In the genomic region with DNA sequence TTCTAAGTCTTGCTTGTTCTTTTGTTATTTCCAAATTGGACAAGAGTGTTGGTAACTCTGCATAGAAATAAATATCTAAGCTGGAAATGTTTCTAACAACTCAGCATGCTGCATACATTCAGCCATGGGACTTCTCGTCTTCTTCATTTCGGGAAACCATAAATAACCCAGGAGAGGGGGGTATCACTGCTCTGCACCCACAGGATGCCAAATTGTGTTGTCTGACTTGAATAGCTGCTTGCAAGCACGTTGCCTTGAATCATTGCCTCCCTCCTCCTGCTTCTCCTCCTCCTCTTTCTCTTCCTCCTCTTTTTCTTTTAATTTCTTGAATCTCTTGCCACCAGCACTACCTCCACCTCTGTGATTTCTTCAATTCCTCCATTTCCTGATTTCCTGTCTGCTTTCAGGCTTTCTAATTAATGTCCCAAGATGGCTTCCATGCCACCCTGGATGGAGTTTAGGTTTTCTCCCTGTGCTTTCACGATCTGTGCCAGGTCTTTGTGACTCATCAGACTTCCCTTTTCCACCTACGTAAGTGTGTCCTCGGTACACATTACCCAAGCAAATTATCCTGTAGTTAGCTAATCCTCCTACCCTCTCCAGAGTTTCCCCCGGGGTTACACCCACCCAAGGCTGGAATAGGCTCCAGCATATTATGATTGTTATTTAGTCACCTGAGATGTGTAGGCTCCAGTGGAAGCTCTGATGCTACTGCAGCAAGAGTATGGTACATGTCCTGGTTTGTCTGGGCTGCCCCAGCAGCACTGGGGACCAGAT, we compare ENCODE assay signal across 23 cellular contexts.
DNase-seq lines count a peak whose midpoint lies in the region; ATAC-seq and TF ChIP-seq lines count a peak whose summit lies in the region.
"Had no signal": no experiment of that assay in that cellular context is flagged by ENCODE, and none has a peak within 500 bp of the region (broad histone marks: within the 10 kb centered on the region; RNA-seq: fewer than 3 reads in every experiment).

No MANE protein-coding gene starts in this region.

- no peak overlapping the region for H3K27ac Mint-ChIP-seq in chondrocyte (ENCODE audit: unreplicated experiment)
- H3K27ac Mint-ChIP-seq: activated CD4-positive, alpha-beta T cell treated with anti-CD3 and anti-CD28 coated beads for 36 hours; activated naive CD4-positive, alpha-beta T cell treated with anti-CD3 and anti-CD28 coated beads, Interleukin-2, amount 50 U/mL, for 24 hours; B cell; natural killer cell; stimulated activated naive CD8-positive, alpha-beta T cell treated with anti-CD3 and anti-CD28 coated beads, Interleukin-15, amount 100 ng/mL, for 72 hours had no signal

- no peaks in the 10 kb centered on the region for H3K4me1 Mint-ChIP-seq in chondrocyte (ENCODE audit: low read depth)
- H3K4me1 Mint-ChIP-seq: activated CD4-positive, alpha-beta T cell treated with anti-CD3 and anti-CD28 coated beads for 36 hours; activated naive CD4-positive, alpha-beta T cell treated with anti-CD3 and anti-CD28 coated beads, Interleukin-2, amount 50 U/mL, for 24 hours; B cell; natural killer cell; stimulated activated naive CD8-positive, alpha-beta T cell treated with anti-CD3 and anti-CD28 coated beads, Interleukin-15, amount 100 ng/mL, for 72 hours had no signal

- H3K36me3 ChIP-seq in HEK293 (ENCODE audit: control insufficient read depth in 2 of 2, insufficient read depth in 1 of 2, low read length in 2 of 2) (no peaks in the 10 kb centered on the region), RWPE2 (ENCODE audit: low read depth) (no peaks in the 10 kb centered on the region)
- H3K36me3 ChIP-seq: HAP-1, prostate gland, upper lobe of left lung had no signal

- H3K27me3 ChIP-seq in RWPE2 (ENCODE audit: insufficient read depth, poor library complexity, severe bottlenecking) = no peaks in the 10 kb centered on the region
- H3K27me3 ChIP-seq: upper lobe of left lung had no signal

- no peaks in the 10 kb centered on the region for H3K27me3 Mint-ChIP-seq in chondrocyte (ENCODE audit: low read depth)
- H3K27me3 Mint-ChIP-seq: activated CD4-positive, alpha-beta T cell treated with anti-CD3 and anti-CD28 coated beads for 36 hours; activated naive CD4-positive, alpha-beta T cell treated with anti-CD3 and anti-CD28 coated beads, Interleukin-2, amount 50 U/mL, for 24 hours; B cell; stimulated activated naive CD8-positive, alpha-beta T cell treated with anti-CD3 and anti-CD28 coated beads, Interleukin-15, amount 100 ng/mL, for 72 hours had no signal

- intact Hi-C loops in posterior vena cava (cut with DNase I) = no loop called here

- DNase-seq in RWPE2 (ENCODE audit: low spot score) (no peak), fibroblast of the conjunctiva (ENCODE audit: low read depth) (peak; percentile 0), putamen (ENCODE audit: low spot score) (peak; percentile 49), SHP77 treated with DMSO at 0.1 percent for 48 hours (lab: John Stamatoyannopoulos, UW) (no peak), chondrocyte (ENCODE audit: low spot score) (no peak), posterior vena cava (ENCODE audit: low spot score) (no peak)
- DNase-seq: activated CD4-positive, alpha-beta T cell treated with anti-CD3 and anti-CD28 coated beads for 36 hours; cortex of kidney; foreskin fibroblast; natural killer cell; NCI-H1092 treated with DMSO at 0.1 percent for 48 hours; NCI-H2081; NCI-H446 treated with DMSO at 0.1 percent for 48 hours; Right ventricle myocardium superior; stimulated activated CD4-positive, alpha-beta T cell treated with anti-CD3 and anti-CD28 coated beads, Interleukin-4, amount 100 ng/mL, for 24 hours; stimulated activated naive CD8-positive, alpha-beta T cell treated with anti-CD3 and anti-CD28 coated beads, Interleukin-15, amount 100 ng/mL, for 72 hours; upper lobe of left lung had no signal

- ATAC-seq in RWPE2 (ENCODE audit: low read depth) = peak; percentile 82
- ATAC-seq: activated CD4-positive, alpha-beta T cell treated with anti-CD3 and anti-CD28 coated beads for 36 hours; natural killer cell; stimulated activated naive CD8-positive, alpha-beta T cell treated with anti-CD3 and anti-CD28 coated beads, Interleukin-15, amount 100 ng/mL, for 72 hours had no signal

- H3K9me3 ChIP-seq in HEK293 (ENCODE audit: control insufficient read depth, insufficient read depth, low read depth, low read length) (no peaks in the 10 kb centered on the region), RWPE2 (ENCODE audit: severe bottlenecking) (no peaks in the 10 kb centered on the region)
- H3K9me3 ChIP-seq: HAP-1, prostate gland, upper lobe of left lung had no signal

- no peak overlapping the region for H3K27ac ChIP-seq in HEK293 (ENCODE audit: extremely low read depth, low read depth, low read length)
- H3K27ac ChIP-seq in RWPE2 (ENCODE audit: poor library complexity, severe bottlenecking) = peak overlapping the region; percentile 5
- H3K27ac ChIP-seq: prostate gland, upper lobe of left lung had no signal

- CTCF ChIA-PET in HEK293 (lab: Yijun Ruan, JAX) = no interaction called here

- H3K9me3 Mint-ChIP-seq in chondrocyte (ENCODE audit: low read depth) = peaks cover 30% of the 10 kb centered on the region
- H3K9me3 Mint-ChIP-seq: activated naive CD4-positive, alpha-beta T cell treated with anti-CD3 and anti-CD28 coated beads, Interleukin-2, amount 50 U/mL, for 24 hours had no signal

- H3K4me1 ChIP-seq in HEK293 (ENCODE audit: control insufficient read depth, insufficient read depth, low read length) (no peaks in the 10 kb centered on the region), RWPE2 (ENCODE audit: insufficient read depth, poor library complexity, severe bottlenecking) (peaks cover 15% of the 10 kb centered on the region)
- H3K4me1 ChIP-seq: HAP-1, prostate gland, upper lobe of left lung had no signal

- no peak overlapping the region for H3K4me3 Mint-ChIP-seq in chondrocyte (ENCODE audit: unreplicated experiment)
- H3K4me3 Mint-ChIP-seq: activated CD4-positive, alpha-beta T cell treated with anti-CD3 and anti-CD28 coated beads for 36 hours; activated naive CD4-positive, alpha-beta T cell treated with anti-CD3 and anti-CD28 coated beads, Interleukin-2, amount 50 U/mL, for 24 hours; B cell; natural killer cell; stimulated activated naive CD8-positive, alpha-beta T cell treated with anti-CD3 and anti-CD28 coated beads, Interleukin-15, amount 100 ng/mL, for 72 hours had no signal

- TF ChIP-seq CTCF in HEK293 (tag by site-specific recombination; IDR thresholded peaks at IDR 0.05) (no peak), RWPE2 (IDR thresholded peaks at IDR 0.05; ENCODE audit: poor library complexity, severe bottlenecking) (no peak), chondrocyte (IDR thresholded peaks at IDR 0.05) (no peak)

- H3K4me3 ChIP-seq in HEK293 (ENCODE audit: low read depth, low read length) (no peak overlapping the region), RWPE2 (ENCODE audit: severe bottlenecking) (no peak overlapping the region)
- H3K4me3 ChIP-seq: HAP-1, prostate gland, smooth muscle cell, upper lobe of left lung had no signal

- no peaks in the 10 kb centered on the region for H3K36me3 Mint-ChIP-seq in chondrocyte (ENCODE audit: low read depth)
- H3K36me3 Mint-ChIP-seq: activated naive CD4-positive, alpha-beta T cell treated with anti-CD3 and anti-CD28 coated beads, Interleukin-2, amount 50 U/mL, for 24 hours had no signal

- POLR2A ChIA-PET in HEK293 (lab: Yijun Ruan, JAX) = no interaction called here

TF ChIP-seq in HEK293, 187 proteins besides CTCF, POLR2A, EP300 and RAD21 (continues in another document):
- TF ChIP-seq FEZF1 (tag by site-specific recombination; IDR thresholded peaks at IDR 0.05) (no peak), BCL11A (tag by site-specific recombination; IDR thresholded peaks at IDR 0.05; ENCODE audit: low read depth) (no peak), ZNF266 (tag by site-specific recombination; IDR thresholded peaks at IDR 0.05; ENCODE audit: low read depth) (no peak), ZSCAN16 (tag by site-specific recombination; IDR thresholded peaks at IDR 0.05) (no peak), EGR2 (tag by site-specific recombination; IDR thresholded peaks at IDR 0.05; ENCODE audit: low read depth) (peak; percentile 49), OSR2 (tag by site-specific recombination; IDR thresholded peaks at IDR 0.05) (no peak), ZNF518A (tag by site-specific recombination; conservative IDR thresholded peaks at IDR 0.05; ENCODE audit: low read depth) (no peak)

Comparison
In these comparisons a context has a peak if more than half of its experiments do, and no peak if none do; other contexts are left out.
1. DNase-seq: peak in fibroblast of the conjunctiva (single experiment) and putamen (single experiment); none in RWPE2 (single experiment), SHP77 treated with DMSO at 0.1 percent for 48 hours (single experiment), chondrocyte (single experiment) and posterior vena cava (single experiment).